In genomic region chr15:77118787-77119410, GRCh38 we compare ENCODE assay signal across 9 cellular contexts. TPM values are rescaled to one million over a fixed set of nuclear protein-coding genes. Genes with fewer than 3 reads are reported as not detected.
A peak's percentile ranks its signal among the peaks of the same experiment; 100 is the strongest.
DNase-seq lines count a peak whose midpoint lies in the region; ATAC-seq and TF ChIP-seq lines count a peak whose summit lies in the region.
"Had no signal": no experiment of that assay in that cellular context is flagged by ENCODE, and none has a peak within 500 bp of the region (broad histone marks: within the 10 kb centered on the region; RNA-seq: fewer than 3 reads in every experiment).

No MANE protein-coding gene starts in this region.

- H3K79me2 ChIP-seq in DOHH2 (ENCODE audit: control insufficient read depth, low read length) = no peaks in the 10 kb centered on the region

- TF ChIP-seq POLR2A in Peyer's patch (IDR thresholded peaks at IDR 0.05) = no peak

- H3K27ac ChIP-seq in DOHH2 (ENCODE audit: low read depth, low read length) (no peak overlapping the region), Peyer's patch (no peak overlapping the region)

- H3K9me2 ChIP-seq in DOHH2 (replicated peaks; ENCODE audit: control insufficient read depth, low read length) = no peaks in the 10 kb centered on the region

- H3K36me3 ChIP-seq in DOHH2 (ENCODE audit: control insufficient read depth, low read length) = no peaks in the 10 kb centered on the region
- peaks cover 0 to 10% (median 0%) of the 10 kb centered on the region in 3 donors for H3K36me3 ChIP-seq in Peyer's patch

- H3K4me2 ChIP-seq in DOHH2 (ENCODE audit: low read length) = no peak overlapping the region

- H3F3A ChIP-seq in DOHH2 (ENCODE audit: control insufficient read depth, insufficient read depth) = no peaks in the 10 kb centered on the region

- no peak overlapping the region for H3K4me3 ChIP-seq in DOHH2 (ENCODE audit: low read length)
- H3K4me3 ChIP-seq in Peyer's patch = no peak overlapping the region

- DNase-seq in Peyer's patch (peak in 1 of 3 donors; percentile 74), MCF 10A (ENCODE audit: unreplicated experiment) (peak; percentile 66), inferior parietal cortex (ENCODE audit: extremely low spot score) (peak; percentile 80)
- DNase-seq in stimulated activated naive B cell treated with anti-CD40 and anti-IgM and Interleukin-4, amounts not matched to agents 10 μg/mL and 1 μg/mL and 100 μg/mL, for 72 hours = no peak
- DNase-seq in activated CD8-positive, alpha-beta memory T cell treated with anti-CD3 and anti-CD28 coated beads, Interleukin-2, amount 50 U/mL, for 48 hours = no peak
- DNase-seq: activated T-cell treated with anti-CD3 and anti-CD28 coated beads, Interleukin-2, amount 50 U/mL, for 4 hours had no signal

- CTCF ChIA-PET in MCF 10A (lab: Yijun Ruan, JAX) = interaction anchor here (0.5 to 6.3 kb wide), 31 partner anchors 9 to 1066 kb away, joined by 3 to 82 read pairs (median 5); partner anchors contain the start of gene HMG20A

- ATAC-seq in stimulated activated naive B cell treated with anti-CD40 and anti-IgM and Interleukin-4, amounts not matched to agents 10 μg/mL and 1 μg/mL and 100 μg/mL, for 72 hours (replicated peaks) = peak; percentile 75 to 88
- no peak for ATAC-seq in GM18909 (IDR thresholded peaks at IDR 0.05; ENCODE audit: poor library complexity, unreplicated experiment)

- H4K20me1 ChIP-seq in DOHH2 (ENCODE audit: control insufficient read depth, insufficient read depth, low read depth, low read length) = no peaks in the 10 kb centered on the region

- H3K4me3 Mint-ChIP-seq in MCF 10A (ENCODE audit: unreplicated experiment) = no peak overlapping the region
- H3K4me3 Mint-ChIP-seq in stimulated activated naive B cell treated with anti-CD40 and anti-IgM and Interleukin-4, amounts not matched to agents 10 μg/mL and 1 μg/mL and 100 μg/mL, for 72 hours = no peak overlapping the region
- H3K4me3 Mint-ChIP-seq: activated T-cell treated with anti-CD3 and anti-CD28 coated beads, Interleukin-2, amount 50 U/mL, for 4 hours had no signal

- H3K27me3 ChIP-seq in DOHH2 (ENCODE audit: control insufficient read depth, low read length) (peaks cover 12% of the 10 kb centered on the region), Peyer's patch (no peaks in the 10 kb centered on the region)

- peaks cover 5% of the 10 kb centered on the region; the same call in 1 of the 2 replicates for H3K4me1 ChIP-seq in DOHH2 (ENCODE audit: control insufficient read depth, low read length)
- H3K4me1 ChIP-seq in Peyer's patch = peaks cover 0 to 7% (median 0%) of the 10 kb centered on the region in 4 donors

- H3K9me3 ChIP-seq in DOHH2 (ENCODE audit: control insufficient read depth, insufficient read depth, low read length) (no peaks in the 10 kb centered on the region), Peyer's patch (no peaks in the 10 kb centered on the region)

- peak; percentile 89 for TF ChIP-seq RAD21 in Ishikawa (IDR thresholded peaks at IDR 0.05; ENCODE audit: low read depth)

- no peak for TF ChIP-seq EP300 in Ishikawa (IDR thresholded peaks at IDR 0.05; ENCODE audit: borderline replicate concordance)

- peak; percentile 87 for TF ChIP-seq CTCF in DOHH2 (IDR thresholded peaks at IDR 0.05; ENCODE audit: low read depth, low read length, poor library complexity, severe bottlenecking)
- TF ChIP-seq CTCF in Peyer's patch (IDR thresholded peaks at IDR 0.05) = peak; percentile 39 to 91 (median 82)
- peak; percentile 64 for TF ChIP-seq CTCF in MCF 10A (IDR thresholded peaks at IDR 0.05; ENCODE audit: unreplicated experiment)

- H3K36me3 Mint-ChIP-seq in MCF 10A (ENCODE audit: insufficient read depth, unreplicated experiment) = no peaks in the 10 kb centered on the region
- peaks cover 9 to 12% of the 10 kb centered on the region in 2 donors for H3K36me3 Mint-ChIP-seq in stimulated activated naive B cell treated with anti-CD40 and anti-IgM and Interleukin-4, amounts not matched to agents 10 μg/mL and 1 μg/mL and 100 μg/mL, for 72 hours

- no peaks in the 10 kb centered on the region for H3K27me3 Mint-ChIP-seq in MCF 10A (ENCODE audit: insufficient read depth, unreplicated experiment)
- no peaks in the 10 kb centered on the region for H3K27me3 Mint-ChIP-seq in stimulated activated naive B cell treated with anti-CD40 and anti-IgM and Interleukin-4, amounts not matched to agents 10 μg/mL and 1 μg/mL and 100 μg/mL, for 72 hours

- intact Hi-C loops in MCF 10A (cut with micrococcal nuclease) = loop anchor here (1.0 to 5.0 kb wide), 3 partner anchors 97 to 424 kb away; no protein-coding TSS in a partner anchor

- H3K4me1 Mint-ChIP-seq in MCF 10A (ENCODE audit: insufficient read depth, unreplicated experiment) = no peaks in the 10 kb centered on the region
- H3K4me1 Mint-ChIP-seq in stimulated activated naive B cell treated with anti-CD40 and anti-IgM and Interleukin-4, amounts not matched to agents 10 μg/mL and 1 μg/mL and 100 μg/mL, for 72 hours = peaks cover 32 to 45% of the 10 kb centered on the region in 2 donors

- POLR2A ChIA-PET in MCF 10A (lab: Yijun Ruan, JAX) = interaction anchor here (0.6 to 1.7 kb wide), 3 partner anchors 399 to 491 kb away, joined by 3 to 7 read pairs (median 3); no protein-coding TSS in a partner anchor

- BruUV-seq in MCF 10A (replicated peaks; lab: Mats Ljungman, UMichigan) = no TSS peak

- no peak overlapping the region for H3K27ac Mint-ChIP-seq in MCF 10A (ENCODE audit: low read depth, unreplicated experiment)
- H3K27ac Mint-ChIP-seq in stimulated activated naive B cell treated with anti-CD40 and anti-IgM and Interleukin-4, amounts not matched to agents 10 μg/mL and 1 μg/mL and 100 μg/mL, for 72 hours = no peak overlapping the region

- H3K9me3 Mint-ChIP-seq in MCF 10A (ENCODE audit: unreplicated experiment) = no peaks in the 10 kb centered on the region
- no peaks in the 10 kb centered on the region for H3K9me3 Mint-ChIP-seq in stimulated activated naive B cell treated with anti-CD40 and anti-IgM and Interleukin-4, amounts not matched to agents 10 μg/mL and 1 μg/mL and 100 μg/mL, for 72 hours
- H3K9me3 Mint-ChIP-seq: activated T-cell treated with anti-CD3 and anti-CD28 coated beads, Interleukin-2, amount 50 U/mL, for 4 hours had no signal

TF ChIP-seq in Ishikawa, 13 proteins besides CTCF, POLR2A, EP300 and RAD21:
- no peak for TF ChIP-seq ZBTB7A (IDR thresholded peaks at IDR 0.05; ENCODE audit: low read depth)
- TF ChIP-seq TAF1 (IDR thresholded peaks at IDR 0.05; ENCODE audit: low read depth) = no peak
- TF ChIP-seq MAX (IDR thresholded peaks at IDR 0.05) = no peak
- TF ChIP-seq FOXM1 (IDR thresholded peaks at IDR 0.05; ENCODE audit: borderline replicate concordance, low read depth) = no peak
- no peak for TF ChIP-seq CREB1 (IDR thresholded peaks at IDR 0.05; ENCODE audit: low read depth)
- no peak for TF ChIP-seq TCF12 (IDR thresholded peaks at IDR 0.05; ENCODE audit: low read depth)
- no peak for TF ChIP-seq EGR1 (IDR thresholded peaks at IDR 0.05)
- TF ChIP-seq REST (IDR thresholded peaks at IDR 0.05; ENCODE audit: low read depth) = no peak
- TF ChIP-seq YY1 (IDR thresholded peaks at IDR 0.05; ENCODE audit: low read depth) = no peak
- no peak for TF ChIP-seq USF1 (IDR thresholded peaks at IDR 0.05)
- TF ChIP-seq TEAD4 (IDR thresholded peaks at IDR 0.05) = no peak
- no peak for TF ChIP-seq NFIC (IDR thresholded peaks at IDR 0.05)
- TF ChIP-seq CEBPB (IDR thresholded peaks at IDR 0.05) = no peak

RNA-seq across cellular contexts. Expression of gene TSPAN3, which starts 48.0 kb away (rescaled TPM):
- 100 to 1,000 TPM in 3 of 4 donors, 10 to 100 TPM in 1; 92.4 to 778 (median 563) TPM for total RNA-seq in Peyer's patch
- 96.6 and 96.8 TPM in 2 replicates for total RNA-seq in MCF 10A (2022)

Comparison
In these comparisons a context has a peak if more than half of its experiments do, and no peak if none do; other contexts are left out.
1. DNase-seq: peak in MCF 10A (single experiment) and inferior parietal cortex (single experiment); none in stimulated activated naive B cell treated with anti-CD40 and anti-IgM and Interleukin-4, amounts not matched to agents 10 μg/mL and 1 μg/mL and 100 μg/mL, for 72 hours (single experiment) and activated CD8-positive, alpha-beta memory T cell treated with anti-CD3 and anti-CD28 coated beads, Interleukin-2, amount 50 U/mL, for 48 hours (single experiment).
2. Peak in every context shown above with its lines, with median percentiles within 50 percentile points of each other: CTCF ChIP-seq.